1 cellular context compared by ENCODE assay signal in genomic region chr9:98225015-98225442, GRCh38.
TF ChIP-seq lines count a peak whose summit lies in the region.

No MANE protein-coding gene starts in this region.

TF ChIP-seq in K562, 482 proteins besides CTCF, POLR2A, EP300 and RAD21 (continued from another document and continues in another):
- TF ChIP-seq, protein P1, sequence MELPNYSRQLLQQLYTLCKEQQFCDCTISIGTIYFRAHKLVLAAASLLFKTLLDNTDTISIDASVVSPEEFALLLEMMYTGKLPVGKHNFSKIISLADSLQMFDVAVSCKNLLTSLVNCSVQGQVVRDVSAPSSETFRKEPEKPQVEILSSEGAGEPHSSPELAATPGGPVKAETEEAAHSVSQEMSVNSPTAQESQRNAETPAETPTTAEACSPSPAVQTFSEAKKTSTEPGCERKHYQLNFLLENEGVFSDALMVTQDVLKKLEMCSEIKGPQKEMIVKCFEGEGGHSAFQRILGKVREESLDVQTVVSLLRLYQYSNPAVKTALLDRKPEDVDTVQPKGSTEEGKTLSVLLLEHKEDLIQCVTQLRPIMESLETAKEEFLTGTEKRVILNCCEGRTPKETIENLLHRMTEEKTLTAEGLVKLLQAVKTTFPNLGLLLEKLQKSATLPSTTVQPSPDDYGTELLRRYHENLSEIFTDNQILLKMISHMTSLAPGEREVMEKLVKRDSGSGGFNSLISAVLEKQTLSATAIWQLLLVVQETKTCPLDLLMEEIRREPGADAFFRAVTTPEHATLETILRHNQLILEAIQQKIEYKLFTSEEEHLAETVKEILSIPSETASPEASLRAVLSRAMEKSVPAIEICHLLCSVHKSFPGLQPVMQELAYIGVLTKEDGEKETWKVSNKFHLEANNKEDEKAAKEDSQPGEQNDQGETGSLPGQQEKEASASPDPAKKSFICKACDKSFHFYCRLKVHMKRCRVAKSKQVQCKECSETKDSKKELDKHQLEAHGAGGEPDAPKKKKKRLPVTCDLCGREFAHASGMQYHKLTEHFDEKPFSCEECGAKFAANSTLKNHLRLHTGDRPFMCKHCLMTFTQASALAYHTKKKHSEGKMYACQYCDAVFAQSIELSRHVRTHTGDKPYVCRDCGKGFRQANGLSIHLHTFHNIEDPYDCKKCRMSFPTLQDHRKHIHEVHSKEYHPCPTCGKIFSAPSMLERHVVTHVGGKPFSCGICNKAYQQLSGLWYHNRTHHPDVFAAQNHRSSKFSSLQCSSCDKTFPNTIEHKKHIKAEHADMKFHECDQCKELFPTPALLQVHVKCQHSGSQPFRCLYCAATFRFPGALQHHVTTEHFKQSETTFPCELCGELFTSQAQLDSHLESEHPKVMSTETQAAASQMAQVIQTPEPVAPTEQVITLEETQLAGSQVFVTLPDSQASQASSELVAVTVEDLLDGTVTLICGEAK (IDR thresholded peaks at IDR 0.05): no peak
- TF ChIP-seq, protein P1 (CRISPR knock-in tag; IDR thresholded peaks at IDR 0.05): no peak
- TF ChIP-seq HEY1 (CRISPR knock-in tag; IDR thresholded peaks at IDR 0.05; ENCODE audit: borderline replicate concordance) (no peak), SMARCC2 (IDR thresholded peaks at IDR 0.05; ENCODE audit: low read depth) (peak; percentile 90), RBM17 (IDR thresholded peaks at IDR 0.05; ENCODE audit: borderline replicate concordance, low read depth, low read length) (no peak), KLF6 (CRISPR knock-in tag; IDR thresholded peaks at IDR 0.05; ENCODE audit: borderline replicate concordance) (no peak), NCOA1 (IDR thresholded peaks at IDR 0.05; ENCODE audit: low read depth) (peak; percentile 88; the same call in 1 of the 2 replicates), DPF2 (IDR thresholded peaks at IDR 0.05) (peak; percentile 97), CCNT2 (IDR thresholded peaks at IDR 0.05; ENCODE audit: borderline replicate concordance, extremely low read depth, insufficient read length, low read depth, low read length) (peak; percentile 80), ZNF217 (CRISPR knock-in tag; IDR thresholded peaks at IDR 0.05) (no peak), ZBTB1 (CRISPR knock-in tag; IDR thresholded peaks at IDR 0.05; ENCODE audit: borderline replicate concordance, low read depth) (no peak), PCBP1 (IDR thresholded peaks at IDR 0.05; ENCODE audit: low read depth, low read length, poor library complexity, severe bottlenecking) (no peak), SOX6 (IDR thresholded peaks at IDR 0.05) (peak; percentile 94), TOE1 (IDR thresholded peaks at IDR 0.05; ENCODE audit: borderline replicate concordance) (peak; percentile 66; the same call in 1 of the 2 replicates), TOE1 (CRISPR knock-in tag; IDR thresholded peaks at IDR 0.05; ENCODE audit: borderline replicate concordance, low read depth) (no peak), MCM2 (IDR thresholded peaks at IDR 0.05; ENCODE audit: low read depth) (no peak), TARDBP (IDR thresholded peaks at IDR 0.05) (peak; percentile 80; the same call in 1 of the 2 replicates), NFIC (IDR thresholded peaks at IDR 0.05) (peak; percentile 94), ESRRA (IDR thresholded peaks at IDR 0.05; ENCODE audit: borderline replicate concordance, low read depth) (peak; percentile 88; the same call in 1 of the 2 replicates), CTBP1 (IDR thresholded peaks at IDR 0.05; ENCODE audit: borderline replicate concordance) (peak; percentile 79), SPI1 (IDR thresholded peaks at IDR 0.05; ENCODE audit: borderline replicate concordance, low read depth, low read length) (no peak), C11orf30 (IDR thresholded peaks at IDR 0.05; ENCODE audit: low read depth) (no peak), ZNF707 (CRISPR knock-in tag; conservative IDR thresholded peaks at IDR 0.05) (no peak), ZNF24 (IDR thresholded peaks at IDR 0.05) (peak; percentile 62; the same call in 1 of the 2 replicates), SMARCE1 (IDR thresholded peaks at IDR 0.05) (peak; percentile 93), ELF4 (CRISPR knock-in tag; IDR thresholded peaks at IDR 0.05) (peak; percentile 65; the same call in 1 of the 2 replicates), IRF9 (tag; IDR thresholded peaks at IDR 0.05) (no peak), KLF1 (tag; IDR thresholded peaks at IDR 0.05) (no peak), NFATC3 (IDR thresholded peaks at IDR 0.05) (no peak), GATAD2B (IDR thresholded peaks at IDR 0.05; ENCODE audit: borderline replicate concordance) (peak; percentile 95), CREB1 (IDR thresholded peaks at IDR 0.05) (peak; percentile 71; the same call in 1 of the 2 replicates), CREB1 (CRISPR knock-in tag; IDR thresholded peaks at IDR 0.05) (no peak), FOS (IDR thresholded peaks at IDR 0.05; ENCODE audit: extremely low read depth, insufficient read length) (no peak)
- TF ChIP-seq, protein P2, sequence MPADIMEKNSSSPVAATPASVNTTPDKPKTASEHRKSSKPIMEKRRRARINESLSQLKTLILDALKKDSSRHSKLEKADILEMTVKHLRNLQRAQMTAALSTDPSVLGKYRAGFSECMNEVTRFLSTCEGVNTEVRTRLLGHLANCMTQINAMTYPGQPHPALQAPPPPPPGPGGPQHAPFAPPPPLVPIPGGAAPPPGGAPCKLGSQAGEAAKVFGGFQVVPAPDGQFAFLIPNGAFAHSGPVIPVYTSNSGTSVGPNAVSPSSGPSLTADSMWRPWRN (IDR thresholded peaks at IDR 0.05; ENCODE audit: low read depth): peak; percentile 76; the same call in 1 of the 2 replicates
- TF ChIP-seq, protein P3, sequence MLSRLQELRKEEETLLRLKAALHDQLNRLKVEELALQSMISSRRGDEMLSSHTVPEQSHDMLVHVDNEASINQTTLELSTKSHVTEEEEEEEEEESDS (CRISPR knock-in tag; IDR thresholded peaks at IDR 0.05): no peak
- TF ChIP-seq, protein P4, sequence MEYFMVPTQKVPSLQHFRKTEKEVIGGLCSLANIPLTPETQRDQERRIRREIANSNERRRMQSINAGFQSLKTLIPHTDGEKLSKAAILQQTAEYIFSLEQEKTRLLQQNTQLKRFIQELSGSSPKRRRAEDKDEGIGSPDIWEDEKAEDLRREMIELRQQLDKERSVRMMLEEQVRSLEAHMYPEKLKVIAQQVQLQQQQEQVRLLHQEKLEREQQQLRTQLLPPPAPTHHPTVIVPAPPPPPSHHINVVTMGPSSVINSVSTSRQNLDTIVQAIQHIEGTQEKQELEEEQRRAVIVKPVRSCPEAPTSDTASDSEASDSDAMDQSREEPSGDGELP (CRISPR knock-in tag; IDR thresholded peaks at IDR 0.05; ENCODE audit: borderline replicate concordance): peak; percentile 88
- TF ChIP-seq, protein P5, sequence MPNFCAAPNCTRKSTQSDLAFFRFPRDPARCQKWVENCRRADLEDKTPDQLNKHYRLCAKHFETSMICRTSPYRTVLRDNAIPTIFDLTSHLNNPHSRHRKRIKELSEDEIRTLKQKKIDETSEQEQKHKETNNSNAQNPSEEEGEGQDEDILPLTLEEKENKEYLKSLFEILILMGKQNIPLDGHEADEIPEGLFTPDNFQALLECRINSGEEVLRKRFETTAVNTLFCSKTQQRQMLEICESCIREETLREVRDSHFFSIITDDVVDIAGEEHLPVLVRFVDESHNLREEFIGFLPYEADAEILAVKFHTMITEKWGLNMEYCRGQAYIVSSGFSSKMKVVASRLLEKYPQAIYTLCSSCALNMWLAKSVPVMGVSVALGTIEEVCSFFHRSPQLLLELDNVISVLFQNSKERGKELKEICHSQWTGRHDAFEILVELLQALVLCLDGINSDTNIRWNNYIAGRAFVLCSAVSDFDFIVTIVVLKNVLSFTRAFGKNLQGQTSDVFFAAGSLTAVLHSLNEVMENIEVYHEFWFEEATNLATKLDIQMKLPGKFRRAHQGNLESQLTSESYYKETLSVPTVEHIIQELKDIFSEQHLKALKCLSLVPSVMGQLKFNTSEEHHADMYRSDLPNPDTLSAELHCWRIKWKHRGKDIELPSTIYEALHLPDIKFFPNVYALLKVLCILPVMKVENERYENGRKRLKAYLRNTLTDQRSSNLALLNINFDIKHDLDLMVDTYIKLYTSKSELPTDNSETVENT (CRISPR knock-in tag; IDR thresholded peaks at IDR 0.05): no peak
- TF ChIP-seq, protein P6, sequence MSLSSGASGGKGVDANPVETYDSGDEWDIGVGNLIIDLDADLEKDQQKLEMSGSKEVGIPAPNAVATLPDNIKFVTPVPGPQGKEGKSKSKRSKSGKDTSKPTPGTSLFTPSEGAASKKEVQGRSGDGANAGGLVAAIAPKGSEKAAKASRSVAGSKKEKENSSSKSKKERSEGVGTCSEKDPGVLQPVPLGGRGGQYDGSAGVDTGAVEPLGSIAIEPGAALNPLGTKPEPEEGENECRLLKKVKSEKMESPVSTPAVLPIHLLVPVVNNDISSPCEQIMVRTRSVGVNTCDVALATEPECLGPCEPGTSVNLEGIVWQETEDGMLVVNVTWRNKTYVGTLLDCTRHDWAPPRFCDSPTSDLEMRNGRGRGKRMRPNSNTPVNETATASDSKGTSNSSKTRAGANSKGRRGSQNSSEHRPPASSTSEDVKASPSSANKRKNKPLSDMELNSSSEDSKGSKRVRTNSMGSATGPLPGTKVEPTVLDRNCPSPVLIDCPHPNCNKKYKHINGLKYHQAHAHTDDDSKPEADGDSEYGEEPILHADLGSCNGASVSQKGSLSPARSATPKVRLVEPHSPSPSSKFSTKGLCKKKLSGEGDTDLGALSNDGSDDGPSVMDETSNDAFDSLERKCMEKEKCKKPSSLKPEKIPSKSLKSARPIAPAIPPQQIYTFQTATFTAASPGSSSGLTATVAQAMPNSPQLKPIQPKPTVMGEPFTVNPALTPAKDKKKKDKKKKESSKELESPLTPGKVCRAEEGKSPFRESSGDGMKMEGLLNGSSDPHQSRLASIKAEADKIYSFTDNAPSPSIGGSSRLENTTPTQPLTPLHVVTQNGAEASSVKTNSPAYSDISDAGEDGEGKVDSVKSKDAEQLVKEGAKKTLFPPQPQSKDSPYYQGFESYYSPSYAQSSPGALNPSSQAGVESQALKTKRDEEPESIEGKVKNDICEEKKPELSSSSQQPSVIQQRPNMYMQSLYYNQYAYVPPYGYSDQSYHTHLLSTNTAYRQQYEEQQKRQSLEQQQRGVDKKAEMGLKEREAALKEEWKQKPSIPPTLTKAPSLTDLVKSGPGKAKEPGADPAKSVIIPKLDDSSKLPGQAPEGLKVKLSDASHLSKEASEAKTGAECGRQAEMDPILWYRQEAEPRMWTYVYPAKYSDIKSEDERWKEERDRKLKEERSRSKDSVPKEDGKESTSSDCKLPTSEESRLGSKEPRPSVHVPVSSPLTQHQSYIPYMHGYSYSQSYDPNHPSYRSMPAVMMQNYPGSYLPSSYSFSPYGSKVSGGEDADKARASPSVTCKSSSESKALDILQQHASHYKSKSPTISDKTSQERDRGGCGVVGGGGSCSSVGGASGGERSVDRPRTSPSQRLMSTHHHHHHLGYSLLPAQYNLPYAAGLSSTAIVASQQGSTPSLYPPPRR (CRISPR knock-in tag; IDR thresholded peaks at IDR 0.05; ENCODE audit: borderline replicate concordance): no peak
- TF ChIP-seq, protein P7, sequence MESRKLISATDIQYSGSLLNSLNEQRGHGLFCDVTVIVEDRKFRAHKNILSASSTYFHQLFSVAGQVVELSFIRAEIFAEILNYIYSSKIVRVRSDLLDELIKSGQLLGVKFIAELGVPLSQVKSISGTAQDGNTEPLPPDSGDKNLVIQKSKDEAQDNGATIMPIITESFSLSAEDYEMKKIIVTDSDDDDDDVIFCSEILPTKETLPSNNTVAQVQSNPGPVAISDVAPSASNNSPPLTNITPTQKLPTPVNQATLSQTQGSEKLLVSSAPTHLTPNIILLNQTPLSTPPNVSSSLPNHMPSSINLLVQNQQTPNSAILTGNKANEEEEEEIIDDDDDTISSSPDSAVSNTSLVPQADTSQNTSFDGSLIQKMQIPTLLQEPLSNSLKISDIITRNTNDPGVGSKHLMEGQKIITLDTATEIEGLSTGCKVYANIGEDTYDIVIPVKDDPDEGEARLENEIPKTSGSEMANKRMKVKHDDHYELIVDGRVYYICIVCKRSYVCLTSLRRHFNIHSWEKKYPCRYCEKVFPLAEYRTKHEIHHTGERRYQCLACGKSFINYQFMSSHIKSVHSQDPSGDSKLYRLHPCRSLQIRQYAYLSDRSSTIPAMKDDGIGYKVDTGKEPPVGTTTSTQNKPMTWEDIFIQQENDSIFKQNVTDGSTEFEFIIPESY (CRISPR knock-in tag; IDR thresholded peaks at IDR 0.05): no peak
